ENCODE assay signal across 23 cellular contexts in genomic region chr2:221310720-221311119, GRCh38.
DNase-seq lines count a peak whose midpoint lies in the region; ATAC-seq and TF ChIP-seq lines count a peak whose summit lies in the region.
"Had no signal": no experiment of that assay in that cellular context is flagged by ENCODE, and none has a peak within 500 bp of the region (broad histone marks: within the 10 kb centered on the region; RNA-seq: fewer than 3 reads in every experiment).

No MANE protein-coding gene starts in this region.

- ATAC-seq in SK-N-SH treated with all-trans-retinoic acid at 6 μM for 48 hours (no peak), Right ventricle myocardium inferior (no peak)
- ATAC-seq: CD8-positive, alpha-beta T cell; T-helper 17 cell had no signal

- peak overlapping the region; percentile 74 for H3K27ac ChIP-seq in VCaP

- intact Hi-C loops in Right ventricle myocardium inferior (cut with DNase I): no loop called here

- TF ChIP-seq CTCF in VCaP (conservative IDR thresholded peaks at IDR 0.05): no peak

- DNase-seq in DMS79 treated with DMSO at 0.1 percent for 48 hours (lab: John Stamatoyannopoulos, UW) (peak; percentile 33), DMS79 (lab: John Stamatoyannopoulos, UW) (no peak), NCI-H69 (lab: John Stamatoyannopoulos, UW) (peak; percentile 31), retina (peak; percentile 29), Right ventricle myocardium inferior (ENCODE audit: missing footprints) (no peak), activated gamma-delta T cell treated with Interleukin-2 at 50 U/mL for 16 hours (no peak)
- DNase-seq: 8988T; AML-193; C1 segment of cervical spinal cord; CD8-positive, alpha-beta T cell; EL; GF-D8; HCEC 1CT; KG1; NCI-H1092 treated with DMSO at 0.1 percent for 48 hours; NCI-H1436 treated with DMSO at 0.1 percent for 48 hours; NCI-H1930; NCI-H526 treated with DMSO at 0.1 percent for 48 hours; Right ventricle myocardium superior; SW 1271; T-helper 17 cell had no signal

TF ChIP-seq in SK-N-SH treated with all-trans-retinoic acid at 6 μM for 48 hours, 23 proteins besides CTCF, POLR2A, EP300 and RAD21:
- no peak for TF ChIP-seq CREB5 (CRISPR knock-in tag; IDR thresholded peaks at IDR 0.05; ENCODE audit: low read depth)
- TF ChIP-seq ZNF70 (CRISPR knock-in tag; IDR thresholded peaks at IDR 0.05): no peak
- no peak for TF ChIP-seq TCF4 (CRISPR knock-in tag; IDR thresholded peaks at IDR 0.05; ENCODE audit: borderline replicate concordance)
- TF ChIP-seq ZC3H10 (CRISPR knock-in tag; IDR thresholded peaks at IDR 0.05): no peak
- no peak for TF ChIP-seq ISL1 (CRISPR knock-in tag; IDR thresholded peaks at IDR 0.05)
- no peak for TF ChIP-seq OSR1 (CRISPR knock-in tag; IDR thresholded peaks at IDR 0.05)
- TF ChIP-seq ARNTL (CRISPR knock-in tag; IDR thresholded peaks at IDR 0.05; ENCODE audit: borderline replicate concordance, low read depth): no peak
- no peak for TF ChIP-seq PATZ1 (CRISPR knock-in tag; IDR thresholded peaks at IDR 0.05; ENCODE audit: borderline replicate concordance)
- TF ChIP-seq GLIS3 (CRISPR knock-in tag; IDR thresholded peaks at IDR 0.05): no peak
- no peak for TF ChIP-seq ESRRG (CRISPR knock-in tag; IDR thresholded peaks at IDR 0.05)
- TF ChIP-seq POU6F1 (CRISPR knock-in tag; IDR thresholded peaks at IDR 0.05; ENCODE audit: borderline replicate concordance, low read depth): no peak
- TF ChIP-seq ZFP3 (CRISPR knock-in tag; IDR thresholded peaks at IDR 0.05): no peak
- TF ChIP-seq PPARA (CRISPR knock-in tag; IDR thresholded peaks at IDR 0.05; ENCODE audit: borderline replicate concordance): no peak

Comparison
In these comparisons a context has a peak if more than half of its experiments do, and no peak if none do; other contexts are left out.
1. DNase-seq: peak in DMS79 treated with DMSO at 0.1 percent for 48 hours (single experiment), NCI-H69 (single experiment) and retina (single experiment); none in DMS79 (single experiment), Right ventricle myocardium inferior (single experiment) and activated gamma-delta T cell treated with Interleukin-2 at 50 U/mL for 16 hours (single experiment).